Comparison of ENCODE assay signal across 8 cellular contexts in genomic region chr17:78716814-78717393, GRCh38.
DNase-seq lines count a peak whose midpoint lies in the region; TF ChIP-seq lines count a peak whose summit lies in the region.

No MANE protein-coding gene starts in this region.

- H3K9ac ChIP-seq in SK-N-MC (ENCODE audit: insufficient read length) = peak overlapping the region; percentile 9

- BruUV-seq in PC-9 (replicated peaks; lab: Mats Ljungman, UMichigan) = no TSS peak

- H3K27me3 ChIP-seq in thyroid gland (no peaks in the 10 kb centered on the region), PC-9 (ENCODE audit: insufficient read depth, low read depth) (no peaks in the 10 kb centered on the region)

- H3K79me2 ChIP-seq in PC-9 (ENCODE audit: low read depth) = peaks cover 36% of the 10 kb centered on the region

- POLR2A ChIA-PET in PC-9 (lab: Charles Lee; ENCODE audit: unreplicated experiment) = no interaction called here

- no peak for TF ChIP-seq CTCF in thyroid gland (IDR thresholded peaks at IDR 0.05)
- no peak for TF ChIP-seq CTCF in PC-9 (conservative IDR thresholded peaks at IDR 0.05)

- no peak for TF ChIP-seq EP300 in Ishikawa (IDR thresholded peaks at IDR 0.05; ENCODE audit: borderline replicate concordance)

- peaks cover 55 to 77% of the 10 kb centered on the region in 2 donors for H3K4me1 ChIP-seq in thyroid gland
- no peaks in the 10 kb centered on the region for H3K4me1 ChIP-seq in PC-9 (replicated peaks; ENCODE audit: insufficient read depth)

- intact Hi-C loops in thyroid gland (cut with DNase I) = no loop called here
- intact Hi-C loops in PC-9 (cut with micrococcal nuclease; ENCODE audit: unreplicated experiment) = no loop called here

- H3K27ac ChIP-seq in SK-N-MC (0 out of 2 replicates have a peak overlapping the region, but pooled peaks have one; percentile 11), thyroid gland (peak overlapping the region in 2 of 3 donors; percentile 35 to 64), PC-9 (no peak overlapping the region)

- 9 to 32% methylated on average over 11 to 16 of the region's 19 CpGs for WGBS in thyroid gland, 2 donors

- H2AFZ ChIP-seq in PC-9 = no peak overlapping the region

- DNase-seq in COLO668 (lab: John Stamatoyannopoulos, UW; ENCODE audit: unreplicated experiment) = peak; percentile 70
- no peak for DNase-seq in SK-N-MC (ENCODE audit: low read depth, low spot score)
- DNase-seq in effector CD8-positive, alpha-beta T cell (lab: John Stamatoyannopoulos, UW) = peak; percentile 21
- DNase-seq in midbrain (lab: John Stamatoyannopoulos, UW) = peak; percentile 95
- DNase-seq in thyroid gland = peak; percentile 90
- DNase-seq in NOMO-1 treated with DMSO at 0.1 percent for 48 hours (lab: John Stamatoyannopoulos, UW; ENCODE audit: unreplicated experiment) = no peak
- DNase-seq in PC-9 = no peak

- H3K9me3 ChIP-seq in SK-N-MC (ENCODE audit: low read depth, low read length) (no peaks in the 10 kb centered on the region), thyroid gland (no peaks in the 10 kb centered on the region), PC-9 (ENCODE audit: insufficient read depth, low read depth) (no peaks in the 10 kb centered on the region)

- TF ChIP-seq RAD21 in Ishikawa (IDR thresholded peaks at IDR 0.05; ENCODE audit: low read depth) = no peak

- peaks cover 6% of the 10 kb centered on the region for H4K20me1 ChIP-seq in PC-9 (ENCODE audit: insufficient read depth)

- H3K36me3 ChIP-seq in SK-N-MC (ENCODE audit: insufficient read depth, low read length) (no peaks in the 10 kb centered on the region), thyroid gland (no peaks in the 10 kb centered on the region), PC-9 (ENCODE audit: low read depth) (no peaks in the 10 kb centered on the region)

- no peak overlapping the region for H3K4me2 ChIP-seq in PC-9

- H3K9me2 ChIP-seq in PC-9 (ENCODE audit: insufficient read depth) = no peaks in the 10 kb centered on the region

- CTCF ChIA-PET in PC-9 (lab: Charles Lee) = interaction anchor here (0.6 to 1.1 kb wide), 2 partner anchors 10 to 18 kb away, joined by 3 to 15 read pairs; no protein-coding TSS in a partner anchor

- no peak overlapping the region; the same call in 1 of the 2 replicates for H3K4me3 ChIP-seq in SK-N-MC
- peak overlapping the region in 1 of 3 donors; percentile 33 for H3K4me3 ChIP-seq in thyroid gland (replicated peaks in 1 of 3)
- H3K4me3 ChIP-seq in PC-9 = no peak overlapping the region

- H3F3A ChIP-seq in PC-9 (ENCODE audit: insufficient read depth, low read depth) = no peaks in the 10 kb centered on the region

- TF ChIP-seq POLR2A in thyroid gland (IDR thresholded peaks at IDR 0.05) = no peak

TF ChIP-seq in Ishikawa, 13 proteins besides CTCF, POLR2A, EP300 and RAD21:
- TF ChIP-seq, protein P1, sequence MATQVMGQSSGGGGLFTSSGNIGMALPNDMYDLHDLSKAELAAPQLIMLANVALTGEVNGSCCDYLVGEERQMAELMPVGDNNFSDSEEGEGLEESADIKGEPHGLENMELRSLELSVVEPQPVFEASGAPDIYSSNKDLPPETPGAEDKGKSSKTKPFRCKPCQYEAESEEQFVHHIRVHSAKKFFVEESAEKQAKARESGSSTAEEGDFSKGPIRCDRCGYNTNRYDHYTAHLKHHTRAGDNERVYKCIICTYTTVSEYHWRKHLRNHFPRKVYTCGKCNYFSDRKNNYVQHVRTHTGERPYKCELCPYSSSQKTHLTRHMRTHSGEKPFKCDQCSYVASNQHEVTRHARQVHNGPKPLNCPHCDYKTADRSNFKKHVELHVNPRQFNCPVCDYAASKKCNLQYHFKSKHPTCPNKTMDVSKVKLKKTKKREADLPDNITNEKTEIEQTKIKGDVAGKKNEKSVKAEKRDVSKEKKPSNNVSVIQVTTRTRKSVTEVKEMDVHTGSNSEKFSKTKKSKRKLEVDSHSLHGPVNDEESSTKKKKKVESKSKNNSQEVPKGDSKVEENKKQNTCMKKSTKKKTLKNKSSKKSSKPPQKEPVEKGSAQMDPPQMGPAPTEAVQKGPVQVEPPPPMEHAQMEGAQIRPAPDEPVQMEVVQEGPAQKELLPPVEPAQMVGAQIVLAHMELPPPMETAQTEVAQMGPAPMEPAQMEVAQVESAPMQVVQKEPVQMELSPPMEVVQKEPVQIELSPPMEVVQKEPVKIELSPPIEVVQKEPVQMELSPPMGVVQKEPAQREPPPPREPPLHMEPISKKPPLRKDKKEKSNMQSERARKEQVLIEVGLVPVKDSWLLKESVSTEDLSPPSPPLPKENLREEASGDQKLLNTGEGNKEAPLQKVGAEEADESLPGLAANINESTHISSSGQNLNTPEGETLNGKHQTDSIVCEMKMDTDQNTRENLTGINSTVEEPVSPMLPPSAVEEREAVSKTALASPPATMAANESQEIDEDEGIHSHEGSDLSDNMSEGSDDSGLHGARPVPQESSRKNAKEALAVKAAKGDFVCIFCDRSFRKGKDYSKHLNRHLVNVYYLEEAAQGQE (IDR thresholded peaks at IDR 0.05; ENCODE audit: low read depth) = no peak
- TF ChIP-seq USF1 (IDR thresholded peaks at IDR 0.05) = peak; percentile 79
- TF ChIP-seq, protein P2, sequence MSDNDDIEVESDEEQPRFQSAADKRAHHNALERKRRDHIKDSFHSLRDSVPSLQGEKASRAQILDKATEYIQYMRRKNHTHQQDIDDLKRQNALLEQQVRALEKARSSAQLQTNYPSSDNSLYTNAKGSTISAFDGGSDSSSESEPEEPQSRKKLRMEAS (IDR thresholded peaks at IDR 0.05) = peak; percentile 97
TF ChIP-seq in Ishikawa: peak in this region for 2.

Comparison
In these comparisons a context has a peak if more than half of its experiments do, and no peak if none do; other contexts are left out.
1. DNase-seq: peak in COLO668 (single experiment), effector CD8-positive, alpha-beta T cell (single experiment), midbrain (single experiment) and thyroid gland (2 of 2); none in SK-N-MC (single experiment), NOMO-1 treated with DMSO at 0.1 percent for 48 hours (single experiment) and PC-9 (0 of 2).